Comparison of ENCODE assay signal across 8 cellular contexts in genomic region chr7:123748171-123748733, GRCh38. TPM values are rescaled to one million over a fixed set of nuclear protein-coding genes. Genes with fewer than 3 reads are reported as not detected.
DNase-seq lines count a peak whose midpoint lies in the region; ATAC-seq and TF ChIP-seq lines count a peak whose summit lies in the region.

No MANE protein-coding gene starts in this region.

- no peaks in the 10 kb centered on the region for H3K9me3 Mint-ChIP-seq in activated CD8-positive, alpha-beta T cell treated with anti-CD3 and anti-CD28 coated beads, Interleukin-2, amount 10 ng/mL, durations not matched to agents 7 days and 5 days (ENCODE audit: insufficient read depth)

- H3K27me3 ChIP-seq in GM06990 (replicated peaks; ENCODE audit: control insufficient read depth, insufficient read depth, low read length) (no peaks in the 10 kb centered on the region), thoracic aorta (replicated peaks; ENCODE audit: insufficient read depth) (no peaks in the 10 kb centered on the region)

- TF ChIP-seq CTCF in GM06990 (IDR thresholded peaks at IDR 0.05; ENCODE audit: insufficient read depth, low read length, poor library complexity, severe bottlenecking) (no peak), thoracic aorta (IDR thresholded peaks at IDR 0.05) (no peak)

- no peak for TF ChIP-seq POLR2A in erythroblast (IDR thresholded peaks at IDR 0.05; ENCODE audit: low read length)

- POLR2A ChIA-PET in activated CD8-positive, alpha-beta T cell treated with anti-CD3 and anti-CD28 coated beads, Interleukin-2, amount 10 ng/mL, durations not matched to agents 7 days and 5 days (lab: Charles Lee), result interaction anchor here (0.7 to 2.0 kb wide), 7 partner anchors 9 to 1499 kb away, joined by 3 to 12 read pairs (median 4); partner anchors contain the start of gene NDUFA5

- in situ Hi-C loops in KBM-7 (cut with MboI; ENCODE audit: low pct_unique_long_range_greater_than_20kb, low sequenced_read_pairs), result no loop called here

- H3K4me1 Mint-ChIP-seq in activated CD8-positive, alpha-beta T cell treated with anti-CD3 and anti-CD28 coated beads, Interleukin-2, amount 10 ng/mL, durations not matched to agents 7 days and 5 days (ENCODE audit: low read depth), result peaks cover 51% of the 10 kb centered on the region

- peak overlapping the region; percentile 90 for H3K27ac Mint-ChIP-seq in activated CD8-positive, alpha-beta T cell treated with anti-CD3 and anti-CD28 coated beads, Interleukin-2, amount 10 ng/mL, durations not matched to agents 7 days and 5 days

- peaks cover 29% of the 10 kb centered on the region for H3K36me3 Mint-ChIP-seq in activated CD8-positive, alpha-beta T cell treated with anti-CD3 and anti-CD28 coated beads, Interleukin-2, amount 10 ng/mL, durations not matched to agents 7 days and 5 days (ENCODE audit: low read depth)

- no peaks in the 10 kb centered on the region for H3K9me3 ChIP-seq in thoracic aorta

- peak; percentile 6 for ATAC-seq in GM21737 (IDR thresholded peaks at IDR 0.05; ENCODE audit: unreplicated experiment)
- ATAC-seq in activated CD8-positive, alpha-beta T cell treated with anti-CD3 and anti-CD28 coated beads, Interleukin-2, amount 10 ng/mL, durations not matched to agents 7 days and 5 days, result peak; percentile 54
- ATAC-seq in thoracic aorta (ENCODE audit: insufficient number of reproducible peaks, low FRiP score, low read depth), result peak; percentile 25

- H3K4me1 ChIP-seq in thoracic aorta (ENCODE audit: control insufficient read depth in 1 of 2, low read depth in 2 of 2), result peaks cover 47 to 63% of the 10 kb centered on the region in 2 donors

- H3K36me3 ChIP-seq in GM06990 (ENCODE audit: control insufficient read depth, insufficient read depth, low read length) (no peaks in the 10 kb centered on the region), thoracic aorta (no peaks in the 10 kb centered on the region)

- H3K4me3 Mint-ChIP-seq in activated CD8-positive, alpha-beta T cell treated with anti-CD3 and anti-CD28 coated beads, Interleukin-2, amount 10 ng/mL, durations not matched to agents 7 days and 5 days, result peak overlapping the region; percentile 95

- CTCF ChIA-PET in activated CD8-positive, alpha-beta T cell treated with anti-CD3 and anti-CD28 coated beads, Interleukin-2, amount 10 ng/mL, durations not matched to agents 7 days and 5 days (lab: Charles Lee), result interaction anchor here (0.9 to 4.0 kb wide), 17 partner anchors 8 to 191 kb away, joined by 3 to 17 read pairs (median 5); partner anchors contain the start of gene NDUFA5

- peaks cover 3% of the 10 kb centered on the region for H3K27me3 Mint-ChIP-seq in activated CD8-positive, alpha-beta T cell treated with anti-CD3 and anti-CD28 coated beads, Interleukin-2, amount 10 ng/mL, durations not matched to agents 7 days and 5 days (ENCODE audit: low read depth)

- peak overlapping the region; percentile 98 to 99 for H3K27ac ChIP-seq in thoracic aorta

- H3K4me3 ChIP-seq in GM06990 (replicated peaks; ENCODE audit: low read depth, low read length) (peak overlapping the region; percentile 97), thoracic aorta (peak overlapping the region; percentile 95)

- DNase-seq in GM06990 (ENCODE audit: extremely low read depth, insufficient read length) (peak; percentile 62), KBM-7 (peak; percentile 19), erythroblast (lab: John Stamatoyannopoulos, UW) (peak; percentile 81 to 85), mucosa of gallbladder (ENCODE audit: low spot score) (peak; percentile 14), thoracic aorta (ENCODE audit: low spot score) (peak; percentile 6), NCI-H2196 treated with DMSO at 0.1 percent for 48 hours (lab: John Stamatoyannopoulos, UW; ENCODE audit: unreplicated experiment) (no peak)
- peak; percentile 45 for DNase-seq in activated CD8-positive, alpha-beta T cell treated with anti-CD3 and anti-CD28 coated beads, Interleukin-2, amount 10 ng/mL, durations not matched to agents 7 days and 5 days

RNA-seq across cellular contexts. Expression of gene WASL, which starts 0.6 kb away (rescaled TPM):
- 1 to 10 TPM; 7.5 to 7.6 TPM for total RNA-seq in activated CD8-positive, alpha-beta T cell treated with anti-CD3 and anti-CD28 coated beads, Interleukin-2, amount 10 ng/mL, durations not matched to agents 7 days and 5 days
- 57.0 TPM for total RNA-seq in mucosa of gallbladder
- total RNA-seq in thoracic aorta, result 10 to 100 TPM; 37.2 to 43.5 TPM
